8 cellular contexts compared by ENCODE assay signal in genomic region chr22:39349967-39350802, GRCh38. TPM values are rescaled to one million over a fixed set of nuclear protein-coding genes. Genes with fewer than 3 reads are reported as not detected.
DNase-seq lines count a peak whose midpoint lies in the region; ATAC-seq and TF ChIP-seq lines count a peak whose summit lies in the region.

Gene SYNGR1, plus strand, starts transcription at chr22:39349991. Its CDS starts 20 bp downstream, at chr22:39350011.

- TF ChIP-seq CTCF in WTC11 (IDR thresholded peaks at IDR 0.05): no peak
- peak; percentile 4 for TF ChIP-seq CTCF in fibroblast of villous mesenchyme (IDR thresholded peaks at IDR 0.05; ENCODE audit: insufficient read depth, low read depth, low read length)

- H3K27ac Mint-ChIP-seq in WTC11: no peak within 1 kb of the TSS

- CTCF ChIA-PET in WTC11 (lab: Charles Lee): interaction anchor here (0.6 to 3.3 kb wide), 5 partner anchors 13 to 39 kb away, joined by 3 to 20 read pairs (median 3); no protein-coding TSS in a partner anchor

- peak; percentile 33 for ATAC-seq in WTC11

- peak within 1 kb of the TSS; percentile 70 for H3K4me3 ChIP-seq in fibroblast of villous mesenchyme (ENCODE audit: low read depth, low read length)

- peaks cover 7% of the 10 kb centered on the region for H3K27me3 Mint-ChIP-seq in WTC11 (ENCODE audit: low read depth)

- POLR2A ChIA-PET in WTC11 (lab: Charles Lee): no interaction called here

- no peaks in the 10 kb centered on the region for H3K9me3 Mint-ChIP-seq in WTC11

- H3K36me3 Mint-ChIP-seq in WTC11: no peaks in the 10 kb centered on the region

- peaks cover 27% of the 10 kb centered on the region for H3K4me1 Mint-ChIP-seq in WTC11

- DNase-seq in NCI-H146 (lab: John Stamatoyannopoulos, UW): peak; percentile 18
- DNase-seq in NCI-H146 treated with DMSO at 0.1 percent for 48 hours (lab: John Stamatoyannopoulos, UW; ENCODE audit: unreplicated experiment): no peak
- DNase-seq in WTC11 (ENCODE audit: low spot score): peak; percentile 47
- DNase-seq in fibroblast of villous mesenchyme (ENCODE audit: low read depth): no peak
- DNase-seq in occipital lobe (lab: John Stamatoyannopoulos, UW): no peak
- no peak for DNase-seq in effector CD4-positive, alpha-beta T cell
- DNase-seq in NCI-H748 (lab: John Stamatoyannopoulos, UW; ENCODE audit: unreplicated experiment): no peak
- no peak for DNase-seq in SKM-1 treated with dmso at 0.1 percent for 144 hours (lab: John Stamatoyannopoulos, UW; ENCODE audit: unreplicated experiment)

- peak within 1 kb of the TSS; percentile 83 for H3K4me3 Mint-ChIP-seq in WTC11

TF ChIP-seq in WTC11, 78 proteins besides CTCF, POLR2A, EP300 and RAD21:
- TF ChIP-seq SP1 (CRISPR knock-in tag; conservative IDR thresholded peaks at IDR 0.05) (peak; percentile 20; the same call in 1 of the 2 replicates), AR (CRISPR knock-in tag; IDR thresholded peaks at IDR 0.05) (no peak)
TF ChIP-seq in WTC11: peak in this region for 1.

RNA-seq across cellular contexts. Expression of gene SYNGR1, which starts in this region (rescaled TPM):
- total RNA-seq in WTC11 (2021) (26.5 to 35.3 TPM (median 28.7 TPM) in 3 replicates), fibroblast of villous mesenchyme (8.6 and 12.2 TPM in 2 replicates), occipital lobe (63.9 TPM)

Comparison
In these comparisons a context has a peak if more than half of its experiments do, and no peak if none do; other contexts are left out.
1. DNase-seq: peak in NCI-H146 (single experiment) and WTC11 (single experiment); none in NCI-H146 treated with DMSO at 0.1 percent for 48 hours (single experiment), fibroblast of villous mesenchyme (single experiment), occipital lobe (single experiment), effector CD4-positive, alpha-beta T cell (single experiment), NCI-H748 (single experiment) and SKM-1 treated with dmso at 0.1 percent for 144 hours (single experiment).